Comparison of ENCODE assay signal across 1 cellular context in the genomic region with DNA sequence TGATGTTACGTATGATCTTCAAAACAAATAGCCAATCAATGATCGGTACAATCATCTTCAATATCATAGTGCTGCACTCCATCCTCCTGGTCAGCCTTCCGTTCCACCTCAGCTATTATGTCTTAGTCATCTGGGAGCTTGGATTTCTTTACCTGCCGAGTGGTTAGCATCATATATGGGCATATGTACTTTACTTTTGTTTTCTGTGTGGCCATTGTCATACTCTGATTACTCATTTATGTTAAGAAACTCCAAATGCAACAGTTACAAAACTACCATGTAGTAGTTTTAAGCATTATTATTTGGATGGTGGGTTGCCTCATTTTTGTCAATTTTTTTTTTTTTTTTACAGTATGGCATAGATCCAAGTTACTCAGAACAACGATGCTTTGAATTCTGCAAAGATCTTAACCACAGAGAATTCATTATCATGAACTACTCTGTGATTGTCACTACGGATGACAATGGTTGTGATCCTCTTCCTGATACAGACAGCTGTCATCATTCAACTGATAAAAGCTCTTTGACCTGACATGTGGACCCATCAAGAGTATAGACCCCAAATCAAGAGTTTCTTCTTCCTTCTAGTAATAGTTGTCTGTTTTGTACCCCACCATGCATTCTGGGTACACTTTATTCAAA.
TF ChIP-seq lines count a peak whose summit lies in the region.

No MANE protein-coding gene starts in this region.

TF ChIP-seq in GM12878, 131 proteins besides CTCF, POLR2A, EP300 and RAD21:
- TF ChIP-seq CUX1 (IDR thresholded peaks at IDR 0.05; ENCODE audit: insufficient replicate concordance, low read depth, low read length) (no peak), JUNB (IDR thresholded peaks at IDR 0.05) (0 out of 2 replicates have a peak, but pooled peaks have one; percentile 38), PKNOX1 (IDR thresholded peaks at IDR 0.05) (peak; percentile 54), RUNX3 (IDR thresholded peaks at IDR 0.05; ENCODE audit: low read length) (peak; percentile 33; the same call in 1 of the 2 replicates), SRF (IDR thresholded peaks at IDR 0.05; ENCODE audit: low read depth in 2 of 2, low read length in 2 of 2) (peak in 1 of 2 experiments; percentile 71; a peak in 1 of 4 replicates), SREBF2 (IDR thresholded peaks at IDR 0.05; ENCODE audit: low read length) (no peak)
